ENCODE assay signal across 1 cellular context in genomic region chr5:134638760-134639201, GRCh38.
A peak's percentile ranks its signal among the peaks of the same experiment; 100 is the strongest.
TF ChIP-seq lines count a peak whose summit lies in the region.

No MANE protein-coding gene starts in this region.

TF ChIP-seq in HepG2, 621 proteins besides CTCF, POLR2A, EP300 and RAD21 (continued from another document and continues in another):
- TF ChIP-seq E2F1 (CRISPR knock-in tag; IDR thresholded peaks at IDR 0.05) = no peak
- TF ChIP-seq ZNF546 (CRISPR knock-in tag; conservative IDR thresholded peaks at IDR 0.05) = peak; percentile 54; the same call in 1 of the 2 replicates
- peak; percentile 84 for TF ChIP-seq ARID5B (CRISPR knock-in tag; IDR thresholded peaks at IDR 0.05)
- peak; percentile 17; the same call in 1 of the 2 replicates for TF ChIP-seq ZNF816 (CRISPR knock-in tag; IDR thresholded peaks at IDR 0.05; ENCODE audit: borderline replicate concordance)
- TF ChIP-seq BHLHE40 (IDR thresholded peaks at IDR 0.05; ENCODE audit: low read length) = 0 out of 2 replicates have a peak, but pooled peaks have one; percentile 35
- peak; percentile 90 for TF ChIP-seq ZNF3 (CRISPR knock-in tag; IDR thresholded peaks at IDR 0.05)
- no peak for TF ChIP-seq ETS1 (CRISPR knock-in tag; IDR thresholded peaks at IDR 0.05)
- TF ChIP-seq FOXO1 (CRISPR knock-in tag; IDR thresholded peaks at IDR 0.05) = peak; percentile 57; the same call in 1 of the 2 replicates
- TF ChIP-seq ZNF614 (CRISPR knock-in tag; IDR thresholded peaks at IDR 0.05; ENCODE audit: borderline replicate concordance) = peak; percentile 61
- TF ChIP-seq HDAC2 (CRISPR knock-in tag; IDR thresholded peaks at IDR 0.05) = peak; percentile 96
- TF ChIP-seq ZNF280D (CRISPR knock-in tag; IDR thresholded peaks at IDR 0.05) = peak; percentile 96
- peak; percentile 49; the same call in 1 of the 2 replicates for TF ChIP-seq KAT8 (CRISPR knock-in tag; IDR thresholded peaks at IDR 0.05)
- no peak for TF ChIP-seq CBX1 (IDR thresholded peaks at IDR 0.05; ENCODE audit: low read depth)
- peak; percentile 24; the same call in 1 of the 2 replicates for TF ChIP-seq ZNF230 (CRISPR knock-in tag; IDR thresholded peaks at IDR 0.05)
- peak; percentile 98 for TF ChIP-seq HOXD1 (CRISPR knock-in tag; IDR thresholded peaks at IDR 0.05)
- no peak for TF ChIP-seq SMARCE1 (IDR thresholded peaks at IDR 0.05; ENCODE audit: borderline replicate concordance)
- TF ChIP-seq ZNF225 (CRISPR knock-in tag; IDR thresholded peaks at IDR 0.05) = no peak
- TF ChIP-seq ZNF570 (CRISPR knock-in tag; IDR thresholded peaks at IDR 0.05; ENCODE audit: borderline replicate concordance) = no peak
- TF ChIP-seq HNF4A (CRISPR knock-in tag; IDR thresholded peaks at IDR 0.05) = peak; percentile 95
- peak; percentile 91 for TF ChIP-seq MEIS2 (CRISPR knock-in tag; IDR thresholded peaks at IDR 0.05)
- peak; percentile 95 for TF ChIP-seq ZNF292 (CRISPR knock-in tag; IDR thresholded peaks at IDR 0.05; ENCODE audit: borderline replicate concordance, low read depth)
- peak; percentile 81; the same call in 1 of the 2 replicates for TF ChIP-seq ZGPAT (CRISPR knock-in tag; IDR thresholded peaks at IDR 0.05)
- TF ChIP-seq AHDC1 (CRISPR knock-in tag; IDR thresholded peaks at IDR 0.05; ENCODE audit: borderline replicate concordance) = peak; percentile 90
- TF ChIP-seq SIX4 (CRISPR knock-in tag; IDR thresholded peaks at IDR 0.05) = peak; percentile 77
- no peak for TF ChIP-seq RNF2 (conservative IDR thresholded peaks at IDR 0.05; ENCODE audit: low read depth)
- TF ChIP-seq TRAFD1 (CRISPR knock-in tag; IDR thresholded peaks at IDR 0.05; ENCODE audit: borderline replicate concordance) = no peak
- TF ChIP-seq ASH2L (IDR thresholded peaks at IDR 0.05; ENCODE audit: insufficient read length, low read depth, low read length) = peak; percentile 38
- TF ChIP-seq ZNF713 (CRISPR knock-in tag; IDR thresholded peaks at IDR 0.05) = no peak
- TF ChIP-seq THRA (CRISPR knock-in tag; IDR thresholded peaks at IDR 0.05; ENCODE audit: borderline replicate concordance) = peak; percentile 57; the same call in 1 of the 2 replicates
- TF ChIP-seq JUND (CRISPR knock-in tag; IDR thresholded peaks at IDR 0.05) = no peak
- peak; percentile 57; the same call in 1 of the 2 replicates for TF ChIP-seq MLX (CRISPR knock-in tag; IDR thresholded peaks at IDR 0.05)
- no peak for TF ChIP-seq SCMH1 (CRISPR knock-in tag; IDR thresholded peaks at IDR 0.05; ENCODE audit: borderline replicate concordance)
- no peak for TF ChIP-seq PCBP2 (optimal IDR thresholded peaks at IDR 0.05; ENCODE audit: low read depth, low read length, poor library complexity, severe bottlenecking)
- peak; percentile 91 for TF ChIP-seq GATAD2A (CRISPR knock-in tag; IDR thresholded peaks at IDR 0.05)
- no peak for TF ChIP-seq POGK (CRISPR knock-in tag; conservative IDR thresholded peaks at IDR 0.05)
